13 cellular contexts compared by ENCODE assay signal in genomic region chr4:169341490-169341889, GRCh38.
DNase-seq lines count a peak whose midpoint lies in the region; ATAC-seq and TF ChIP-seq lines count a peak whose summit lies in the region.
"Had no signal": no experiment of that assay in that cellular context is flagged by ENCODE, and none has a peak within 500 bp of the region (broad histone marks: within the 10 kb centered on the region; RNA-seq: fewer than 3 reads in every experiment).

No MANE protein-coding gene starts in this region.

- 85% methylated on average over 4 of the region's 4 CpGs for WGBS in mammary epithelial cell (ENCODE audit: low coverage, missing lambda C conversion rate)

- TF ChIP-seq POLR2A in breast epithelium (IDR thresholded peaks at IDR 0.05), result no peak

- H4K20me1 ChIP-seq in mammary epithelial cell (ENCODE audit: insufficient read depth, low read length), result no peaks in the 10 kb centered on the region

- intact Hi-C loops in mammary epithelial cell (cut with micrococcal nuclease) (no loop called here), breast epithelium (cut with DNase I; ENCODE audit: low total_unique reads) (no loop called here)

- H3K4me3 ChIP-seq in mammary epithelial cell (replicated peaks in 1 of 3; ENCODE audit: insufficient read depth in 1 of 3, low read depth in 2 of 3, low read length in 3 of 3) (no peak overlapping the region), breast epithelium (no peak overlapping the region)
- H3K4me3 ChIP-seq: thoracic aorta had no signal

- in situ Hi-C loops in mammary epithelial cell (cut with MboI; ENCODE audit: low sequenced_read_pairs in 2 of 2), result no loop called here

- DNase-seq in mammary epithelial cell (peak; percentile 24), breast epithelium (ENCODE audit: low spot score in 2 of 2) (no peak), substantia nigra (lab: John Stamatoyannopoulos, UW) (peak in 3 of 49 donors; percentile 2 to 21 (median 4)), iPS-NIHi7 (ENCODE audit: extremely low spot score) (no peak), superior temporal gyrus (ENCODE audit: extremely low spot score) (no peak)
- DNase-seq: DND-41; left colon; NCI-H1417 treated with DMSO at 0.1 percent for 48 hours; stimulated activated CD4-positive, alpha-beta T cell treated with anti-CD3 and anti-CD28 coated beads, Interleukin-2, amount 100 ng/mL, for 48 hours had no signal

- H3K4me2 ChIP-seq in mammary epithelial cell (ENCODE audit: insufficient read depth, low read depth, low read length), result no peak overlapping the region

- H3K79me2 ChIP-seq in mammary epithelial cell (ENCODE audit: insufficient read depth, low read length), result no peaks in the 10 kb centered on the region

- H3K36me3 ChIP-seq in mammary epithelial cell (ENCODE audit: insufficient read depth, low read length) (no peaks in the 10 kb centered on the region), breast epithelium (no peaks in the 10 kb centered on the region)
- H3K36me3 ChIP-seq: thoracic aorta had no signal

- CTCF ChIA-PET in mammary epithelial cell (lab: Charles Lee; ENCODE audit: low non-redundant PET), result no interaction called here

- peak; percentile 82 for ATAC-seq in HG02852 (IDR thresholded peaks at IDR 0.05; ENCODE audit: unreplicated experiment)
- ATAC-seq in GM18873 (IDR thresholded peaks at IDR 0.05; ENCODE audit: low FRiP score, unreplicated experiment), result no peak

- no peaks in the 10 kb centered on the region for H3K27me3 ChIP-seq in mammary epithelial cell (ENCODE audit: insufficient read depth, low read length)
- H3K27me3 ChIP-seq in breast epithelium, result no peaks in the 10 kb centered on the region

- no peak overlapping the region for H3K9ac ChIP-seq in mammary epithelial cell (ENCODE audit: insufficient read depth, low read length)

- peaks cover 44% of the 10 kb centered on the region for H3K4me1 ChIP-seq in mammary epithelial cell (ENCODE audit: insufficient read depth, low read length)
- H3K4me1 ChIP-seq in breast epithelium, result no peaks in the 10 kb centered on the region

- H2AFZ ChIP-seq in mammary epithelial cell (ENCODE audit: low read depth, low read length), result no peak overlapping the region

- no TSS peak for BruUV-seq in mammary epithelial cell (replicated peaks; lab: Mats Ljungman, UMichigan)

- dilution Hi-C loops in mammary epithelial cell (cut with HindIII; ENCODE audit: low sequenced_read_pairs), result loop anchor here (5.0 kb wide), 1 partner anchor 89 kb away; no protein-coding TSS in a partner anchor

- TF ChIP-seq CTCF in mammary epithelial cell (conservative IDR thresholded peaks at IDR 0.05 in 1 of 2, IDR thresholded peaks at IDR 0.05 in 1 of 2; ENCODE audit: extremely low read depth in 1 of 2, insufficient read depth in 1 of 2, low read depth in 1 of 2, low read length in 2 of 2) (no peak), breast epithelium (IDR thresholded peaks at IDR 0.05) (no peak)

- H3K9me3 ChIP-seq in mammary epithelial cell (replicated peaks; ENCODE audit: insufficient read depth, low read length) (no peaks in the 10 kb centered on the region), breast epithelium (no peaks in the 10 kb centered on the region)
- H3K9me3 ChIP-seq: thoracic aorta had no signal

- no peak overlapping the region for H3K27ac ChIP-seq in mammary epithelial cell (ENCODE audit: insufficient read depth, low read depth, low read length)
- H3K27ac ChIP-seq in breast epithelium, result no peak overlapping the region
- H3K27ac ChIP-seq in angular gyrus (ENCODE audit: low read depth, low read length), result peak overlapping the region; percentile 44
- peak overlapping the region; percentile 78 for H3K27ac ChIP-seq in substantia nigra (ENCODE audit: low read depth, low read length, poor library complexity, severe bottlenecking)
- H3K27ac ChIP-seq: thoracic aorta had no signal

Comparison
In these comparisons a context has a peak if more than half of its experiments do, and no peak if none do; other contexts are left out.
1. H3K27ac ChIP-seq: peak in angular gyrus (single experiment) and substantia nigra (single experiment); none in mammary epithelial cell (single experiment) and breast epithelium (0 of 2).